ENCODE assay signal across 2 cellular contexts in the genomic region with DNA sequence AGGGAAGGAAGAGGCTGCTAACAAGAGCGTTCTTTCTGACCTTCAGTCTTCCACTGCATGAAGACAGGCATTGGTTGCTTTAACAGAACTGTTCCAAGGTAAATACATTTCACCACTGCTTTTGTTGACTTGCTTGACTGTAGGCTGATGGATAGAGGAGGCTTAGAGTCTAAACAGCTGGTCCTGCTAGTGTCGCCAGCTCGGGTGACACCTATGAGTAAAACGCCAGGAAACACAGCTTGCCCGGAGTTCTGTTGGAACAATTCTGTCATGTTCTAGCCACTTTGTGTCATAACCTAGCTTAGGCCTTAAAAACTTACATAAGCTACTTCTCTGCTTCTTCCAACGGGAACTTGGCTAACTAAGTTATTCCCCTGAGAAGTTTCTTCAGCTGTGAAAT.
TF ChIP-seq lines count a peak whose summit lies in the region.

No MANE protein-coding gene starts in this region.

TF ChIP-seq in liver, 16 proteins besides CTCF, POLR2A, EP300 and RAD21:
- TF ChIP-seq, protein P1, sequence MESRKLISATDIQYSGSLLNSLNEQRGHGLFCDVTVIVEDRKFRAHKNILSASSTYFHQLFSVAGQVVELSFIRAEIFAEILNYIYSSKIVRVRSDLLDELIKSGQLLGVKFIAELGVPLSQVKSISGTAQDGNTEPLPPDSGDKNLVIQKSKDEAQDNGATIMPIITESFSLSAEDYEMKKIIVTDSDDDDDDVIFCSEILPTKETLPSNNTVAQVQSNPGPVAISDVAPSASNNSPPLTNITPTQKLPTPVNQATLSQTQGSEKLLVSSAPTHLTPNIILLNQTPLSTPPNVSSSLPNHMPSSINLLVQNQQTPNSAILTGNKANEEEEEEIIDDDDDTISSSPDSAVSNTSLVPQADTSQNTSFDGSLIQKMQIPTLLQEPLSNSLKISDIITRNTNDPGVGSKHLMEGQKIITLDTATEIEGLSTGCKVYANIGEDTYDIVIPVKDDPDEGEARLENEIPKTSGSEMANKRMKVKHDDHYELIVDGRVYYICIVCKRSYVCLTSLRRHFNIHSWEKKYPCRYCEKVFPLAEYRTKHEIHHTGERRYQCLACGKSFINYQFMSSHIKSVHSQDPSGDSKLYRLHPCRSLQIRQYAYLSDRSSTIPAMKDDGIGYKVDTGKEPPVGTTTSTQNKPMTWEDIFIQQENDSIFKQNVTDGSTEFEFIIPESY (IDR thresholded peaks at IDR 0.05), result no peak
- TF ChIP-seq FOXA2 (IDR thresholded peaks at IDR 0.05) (peak; percentile 87), RXRA (IDR thresholded peaks at IDR 0.05) (peak in 1 of 2 donors; percentile 48), EGR1 (IDR thresholded peaks at IDR 0.05; ENCODE audit: low read depth in 2 of 2) (no peak), FOXA1 (IDR thresholded peaks at IDR 0.05) (peak; percentile 74), HNF4A (conservative IDR thresholded peaks at IDR 0.05) (peak in 1 of 2 donors; percentile 65), JUND (IDR thresholded peaks at IDR 0.05) (peak in 1 of 2 donors; percentile 37), MAX (IDR thresholded peaks at IDR 0.05) (peak; percentile 32), YY1 (IDR thresholded peaks at IDR 0.05) (peak; percentile 29), SP1 (IDR thresholded peaks at IDR 0.05) (no peak), NR2F2 (IDR thresholded peaks at IDR 0.05) (no peak), HNF4G (IDR thresholded peaks at IDR 0.05) (no peak)

TF ChIP-seq in SK-N-SH, 30 proteins besides CTCF, POLR2A, EP300 and RAD21 (continued from another document):
- TF ChIP-seq FOXM1 (IDR thresholded peaks at IDR 0.05; ENCODE audit: low read depth) (no peak), NRF1 (IDR thresholded peaks at IDR 0.05; ENCODE audit: low read depth, low read length) (no peak), RFX5 (IDR thresholded peaks at IDR 0.05; ENCODE audit: low read length) (no peak), TEAD4 (IDR thresholded peaks at IDR 0.05; ENCODE audit: borderline replicate concordance, insufficient read depth) (no peak), MXI1 (IDR thresholded peaks at IDR 0.05; ENCODE audit: low read depth, low read length) (no peak), RCOR1 (IDR thresholded peaks at IDR 0.05; ENCODE audit: low read length) (no peak), SIN3A (IDR thresholded peaks at IDR 0.05; ENCODE audit: borderline replicate concordance, low read depth, low read length) (no peak), FOXJ3 (CRISPR knock-in tag; IDR thresholded peaks at IDR 0.05) (no peak), RXRA (IDR thresholded peaks at IDR 0.05; ENCODE audit: borderline replicate concordance, low read depth) (no peak), MAX (IDR thresholded peaks at IDR 0.05; ENCODE audit: low read depth) (no peak), EZH2phosphoT487 (IDR thresholded peaks at IDR 0.05; ENCODE audit: borderline replicate concordance, low read depth) (no peak), POLR2AphosphoS5 (IDR thresholded peaks at IDR 0.05; ENCODE audit: low read depth, low read length) (no peak), JUND (IDR thresholded peaks at IDR 0.05) (no peak)
- TF ChIP-seq, protein P1 (IDR thresholded peaks at IDR 0.05; ENCODE audit: borderline replicate concordance, low read depth), result no peak
- TF ChIP-seq, protein P2, sequence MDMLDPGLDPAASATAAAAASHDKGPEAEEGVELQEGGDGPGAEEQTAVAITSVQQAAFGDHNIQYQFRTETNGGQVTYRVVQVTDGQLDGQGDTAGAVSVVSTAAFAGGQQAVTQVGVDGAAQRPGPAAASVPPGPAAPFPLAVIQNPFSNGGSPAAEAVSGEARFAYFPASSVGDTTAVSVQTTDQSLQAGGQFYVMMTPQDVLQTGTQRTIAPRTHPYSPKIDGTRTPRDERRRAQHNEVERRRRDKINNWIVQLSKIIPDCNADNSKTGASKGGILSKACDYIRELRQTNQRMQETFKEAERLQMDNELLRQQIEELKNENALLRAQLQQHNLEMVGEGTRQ (IDR thresholded peaks at IDR 0.05; ENCODE audit: borderline replicate concordance, low read depth, low read length), result no peak
